In genomic region chr7:67738958-67739357, GRCh38 we compare ENCODE assay signal across 15 cellular contexts.
DNase-seq lines count a peak whose midpoint lies in the region; ATAC-seq and TF ChIP-seq lines count a peak whose summit lies in the region.
"Had no signal": no experiment of that assay in that cellular context is flagged by ENCODE, and none has a peak within 500 bp of the region (broad histone marks: within the 10 kb centered on the region; RNA-seq: fewer than 3 reads in every experiment).

No MANE protein-coding gene starts in this region.

- ATAC-seq in heart right ventricle (peak; percentile 59 to 97 (median 74)), gastrocnemius medialis (peak; percentile 99 to 100), HG02798 (IDR thresholded peaks at IDR 0.05; ENCODE audit: poor library complexity, unreplicated experiment) (no peak), GM19455 (IDR thresholded peaks at IDR 0.05; ENCODE audit: unreplicated experiment) (no peak)
- ATAC-seq in CD8-positive, alpha-beta T cell = no peak
- ATAC-seq: T-cell had no signal

- H3K4me1 ChIP-seq in heart right ventricle (no peaks in the 10 kb centered on the region), gastrocnemius medialis (peaks cover 4 to 11% of the 10 kb centered on the region in 2 donors)
- no peaks in the 10 kb centered on the region for H3K4me1 ChIP-seq in CD8-positive, alpha-beta T cell (ENCODE audit: insufficient read depth, low read length)
- H3K4me1 ChIP-seq: colonic mucosa had no signal

- H3K9me3 ChIP-seq in heart right ventricle = peaks cover 0 to 17% (median 0%) of the 10 kb centered on the region in 11 donors
- H3K9me3 ChIP-seq in gastrocnemius medialis = no peaks in the 10 kb centered on the region
- H3K9me3 ChIP-seq in CD8-positive, alpha-beta T cell (ENCODE audit: low read length) = no peaks in the 10 kb centered on the region
- H3K9me3 ChIP-seq: colonic mucosa had no signal

- POLR2A ChIA-PET in RWPE1 (lab: Yijun Ruan, JAX; ENCODE audit: low non-redundant PET) = no interaction called here
- POLR2A ChIA-PET in CD8-positive, alpha-beta T cell (lab: Charles Lee) = no interaction called here

- whole genome bisulfite sequencing in heart right ventricle, 2 donors = 55 to 65% methylated on average over 6 of the region's 6 CpGs

- no peak overlapping the region for H3K27ac Mint-ChIP-seq in CD8-positive, alpha-beta T cell
- H3K27ac Mint-ChIP-seq: activated naive CD4-positive, alpha-beta T cell treated with anti-CD3 and anti-CD28 coated beads, Interleukin-2, amount 10 ng/mL, durations not matched to agents 7 days and 5 days; T-cell had no signal

- no peak overlapping the region for H3K4me3 Mint-ChIP-seq in CD8-positive, alpha-beta T cell
- H3K4me3 Mint-ChIP-seq: activated naive CD4-positive, alpha-beta T cell treated with anti-CD3 and anti-CD28 coated beads, Interleukin-2, amount 10 ng/mL, durations not matched to agents 7 days and 5 days; T-cell had no signal

- H3K9me3 Mint-ChIP-seq in CD8-positive, alpha-beta T cell = peaks cover 12% of the 10 kb centered on the region

- no peak for TF ChIP-seq POLR2A in gastrocnemius medialis (IDR thresholded peaks at IDR 0.05)

- TF ChIP-seq CTCF in RWPE1 (conservative IDR thresholded peaks at IDR 0.05; ENCODE audit: low read depth) (no peak), heart right ventricle (IDR thresholded peaks at IDR 0.05) (no peak), gastrocnemius medialis (IDR thresholded peaks at IDR 0.05 in 4 of 5, conservative IDR thresholded peaks at IDR 0.05 in 1 of 5) (no peak)
- TF ChIP-seq CTCF in CD8-positive, alpha-beta T cell (IDR thresholded peaks at IDR 0.05) = no peak

- H3K27me3 ChIP-seq in heart right ventricle (peaks cover 0 to 5% (median 0%) of the 10 kb centered on the region in 7 donors), gastrocnemius medialis (no peaks in the 10 kb centered on the region)
- H3K27me3 ChIP-seq in CD8-positive, alpha-beta T cell (ENCODE audit: insufficient read depth, low read length) = no peaks in the 10 kb centered on the region
- H3K27me3 ChIP-seq: colonic mucosa had no signal

- intact Hi-C loops in heart right ventricle (cut with DNase I) = no loop called here
- intact Hi-C loops in gastrocnemius medialis (cut with DNase I; ENCODE audit: low total_unique reads) = no loop called here
- intact Hi-C loops in CD8-positive, alpha-beta T cell (cut with DNase I, micrococcal nuclease) = no loop called here

- H3K36me3 Mint-ChIP-seq in CD8-positive, alpha-beta T cell = no peaks in the 10 kb centered on the region
- H3K36me3 Mint-ChIP-seq: activated naive CD4-positive, alpha-beta T cell treated with anti-CD3 and anti-CD28 coated beads, Interleukin-2, amount 10 ng/mL, durations not matched to agents 7 days and 5 days; T-cell had no signal

- in situ Hi-C loops in gastrocnemius medialis (cut with MboI; ENCODE audit: low sequenced_read_pairs in 4 of 4) = no loop called here

- H3K36me3 ChIP-seq in heart right ventricle = no peaks in the 10 kb centered on the region
- H3K36me3 ChIP-seq in gastrocnemius medialis = no peaks in the 10 kb centered on the region
- H3K36me3 ChIP-seq in CD8-positive, alpha-beta T cell (ENCODE audit: insufficient read depth, low read length) = no peaks in the 10 kb centered on the region
- H3K36me3 ChIP-seq: colonic mucosa had no signal

- H3K27ac ChIP-seq in RWPE1 (no peak overlapping the region), heart right ventricle (no peak overlapping the region), gastrocnemius medialis (peak overlapping the region in 3 of 4 donors; percentile 41 to 74 (median 65))
- H3K27ac ChIP-seq in CD8-positive, alpha-beta T cell (ENCODE audit: low read depth, low read length) = no peak overlapping the region
- H3K27ac ChIP-seq: C4-2B, colonic mucosa had no signal

- DNase-seq in GF-D8 (lab: John Stamatoyannopoulos, UW) (peak; percentile 52), RWPE1 (ENCODE audit: low spot score) (peak; percentile 20), heart right ventricle (peak in 1 of 2 donors; percentile 26), gastrocnemius medialis (peak; percentile 54 to 78), 8988T (no peak)
- DNase-seq in CD8-positive, alpha-beta T cell = no peak
- DNase-seq: activated CD4-positive, alpha-beta T cell treated with anti-CD3 and anti-CD28 coated beads, Interleukin-2, amount 50 U/mL, for 4 hours; activated naive CD4-positive, alpha-beta T cell treated with anti-CD3 and anti-CD28 coated beads, Interleukin-2, amount 10 ng/mL, durations not matched to agents 7 days and 5 days; colonic mucosa; hippocampal formation; T-cell had no signal

- no peaks in the 10 kb centered on the region for H3K4me1 Mint-ChIP-seq in CD8-positive, alpha-beta T cell (ENCODE audit: low read depth)
- H3K4me1 Mint-ChIP-seq: activated naive CD4-positive, alpha-beta T cell treated with anti-CD3 and anti-CD28 coated beads, Interleukin-2, amount 10 ng/mL, durations not matched to agents 7 days and 5 days; T-cell had no signal

- no peak overlapping the region for H3K4me3 ChIP-seq in heart right ventricle
- H3K4me3 ChIP-seq in gastrocnemius medialis = no peak overlapping the region
- H3K4me3 ChIP-seq in CD8-positive, alpha-beta T cell (ENCODE audit: low read depth, low read length) = no peak overlapping the region
- H3K4me3 ChIP-seq: colonic mucosa, skin epidermis had no signal

- CTCF ChIA-PET in RWPE1 (lab: Yijun Ruan, JAX) = no interaction called here
- CTCF ChIA-PET in CD8-positive, alpha-beta T cell (lab: Charles Lee) = no interaction called here

- H3K27me3 Mint-ChIP-seq in CD8-positive, alpha-beta T cell (ENCODE audit: low read depth) = no peaks in the 10 kb centered on the region
- H3K27me3 Mint-ChIP-seq: activated naive CD4-positive, alpha-beta T cell treated with anti-CD3 and anti-CD28 coated beads, Interleukin-2, amount 10 ng/mL, durations not matched to agents 7 days and 5 days; T-cell had no signal

Comparison
In these comparisons a context has a peak if more than half of its experiments do, and no peak if none do; other contexts are left out.
1. DNase-seq: peak in GF-D8 (single experiment), RWPE1 (single experiment) and gastrocnemius medialis (2 of 2); none in 8988T (single experiment) and CD8-positive, alpha-beta T cell (0 of 7).
2. H3K27ac ChIP-seq: peak in gastrocnemius medialis (3 of 4); none in RWPE1 (single experiment), heart right ventricle (0 of 10) and CD8-positive, alpha-beta T cell (single experiment).
3. ATAC-seq: peak in heart right ventricle (8 of 8) and gastrocnemius medialis (2 of 2); none in HG02798 (single experiment), CD8-positive, alpha-beta T cell (single experiment) and GM19455 (single experiment).